In the genomic region with DNA sequence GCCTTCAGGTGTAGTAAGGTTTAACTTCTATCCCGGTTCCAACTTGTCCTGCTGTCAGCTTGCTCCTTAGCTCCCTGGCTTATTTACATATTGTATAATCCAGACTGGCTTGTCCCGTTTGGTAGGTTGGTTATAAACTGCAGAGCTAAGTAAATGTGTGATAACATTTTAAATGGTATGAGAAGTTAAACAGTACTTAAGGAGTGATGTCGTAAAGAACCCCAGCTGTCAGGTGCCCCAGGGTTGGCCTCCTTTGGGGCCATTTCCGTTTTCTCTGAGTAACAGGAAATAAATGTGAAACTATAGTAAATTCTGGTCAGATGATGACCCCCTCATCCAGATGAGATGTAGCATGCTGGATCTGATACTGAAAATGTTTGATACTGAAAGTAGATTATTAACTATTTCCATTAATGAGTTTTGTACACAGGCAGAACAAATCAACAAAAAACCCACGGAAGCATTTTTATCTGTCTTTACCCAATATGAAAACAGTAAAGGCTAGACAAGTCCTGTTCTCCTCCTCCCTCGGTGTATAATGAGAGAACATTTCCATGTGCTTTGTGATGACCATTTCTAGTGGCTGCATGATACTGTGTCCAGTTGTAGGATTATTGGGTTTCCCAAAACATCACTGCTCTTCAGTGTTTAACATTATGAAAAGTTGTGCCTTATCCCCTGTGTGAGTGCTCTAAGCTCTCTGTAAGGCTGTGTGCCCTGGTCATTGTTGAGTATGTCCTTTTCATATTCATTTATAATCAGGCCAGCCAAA, we compare ENCODE assay signal across 8 cellular contexts. TPM values are rescaled to one million over a fixed set of nuclear protein-coding genes. Genes with fewer than 3 reads are reported as not detected.
A peak's percentile ranks its signal among the peaks of the same experiment; 100 is the strongest.
DNase-seq lines count a peak whose midpoint lies in the region; ATAC-seq and TF ChIP-seq lines count a peak whose summit lies in the region.

No MANE protein-coding gene starts in this region.

- intact Hi-C loops in CD4-positive, alpha-beta T cell (cut with DNase I, micrococcal nuclease), result no loop called here

- H4K91ac ChIP-seq in trophoblast cell (ENCODE audit: low read depth, low read length), result no peak overlapping the region

- no peak overlapping the region for H4K12ac ChIP-seq in trophoblast cell (ENCODE audit: low read depth, low read length)

- ATAC-seq in CD4-positive, alpha-beta T cell (ENCODE audit: poor library complexity), result peak; percentile 55
- ATAC-seq in GM19043 (IDR thresholded peaks at IDR 0.05; ENCODE audit: low read depth, unreplicated experiment) (peak; percentile 89), HG03159 (IDR thresholded peaks at IDR 0.05; ENCODE audit: unreplicated experiment) (peak; percentile 90), SK-N-SH treated with all-trans-retinoic acid at 6 μM for 48 hours (peak; percentile 59)

- H3K9me3 ChIP-seq in CD4-positive, alpha-beta T cell (ENCODE audit: control insufficient read depth, low read length), result no peaks in the 10 kb centered on the region
- peaks cover 2% of the 10 kb centered on the region for H3K9me3 ChIP-seq in trophoblast cell (ENCODE audit: insufficient read depth, low read depth, low read length)
- no peaks in the 10 kb centered on the region for H3K9me3 ChIP-seq in BE2C

- WGBS in trophoblast cell (ENCODE audit: extremely low coverage, insufficient coverage, insufficient read length), result no CpG with 5 or more reads among the region's 6 CpGs

- H3K27ac Mint-ChIP-seq in CD4-positive, alpha-beta T cell, result peak overlapping the region; percentile 17
- peak overlapping the region; percentile 85 for H3K27ac Mint-ChIP-seq in endothelial cell (ENCODE audit: unreplicated experiment)

- DNase-seq in CD4-positive, alpha-beta T cell, result no peak
- DNase-seq in endothelial cell (ENCODE audit: low spot score) (no peak), trophoblast cell (peak; percentile 68 to 80), BE2C (no peak), activated gamma-delta T cell (lab: John Stamatoyannopoulos, UW) (no peak)

- peaks cover 4% of the 10 kb centered on the region for H3K79me1 ChIP-seq in trophoblast cell (ENCODE audit: low read length)

- H3K4me2 ChIP-seq in trophoblast cell (ENCODE audit: low read length), result no peak overlapping the region

- no peak overlapping the region for H3K9ac ChIP-seq in trophoblast cell (ENCODE audit: low read length)

- no peak overlapping the region for H2BK120ac ChIP-seq in trophoblast cell (ENCODE audit: insufficient read depth, low read length, poor library complexity)

- no peak overlapping the region for H2AK5ac ChIP-seq in trophoblast cell (ENCODE audit: low read length)

- H3K4me1 ChIP-seq in trophoblast cell (ENCODE audit: control insufficient read depth in 1 of 2, insufficient read depth in 2 of 2, low read length in 2 of 2), result peaks cover 5 to 11% of the 10 kb centered on the region in 2 experiments
- H3K4me1 ChIP-seq in BE2C, result no peaks in the 10 kb centered on the region

- H2BK5ac ChIP-seq in trophoblast cell (ENCODE audit: low read depth, low read length, poor library complexity), result no peak overlapping the region

- no peak overlapping the region for H2AFZ ChIP-seq in trophoblast cell (ENCODE audit: insufficient read depth, low read length, poor library complexity)

- no peak overlapping the region for H3K18ac ChIP-seq in trophoblast cell (ENCODE audit: low read length)

- H3K36me3 ChIP-seq in trophoblast cell (ENCODE audit: control insufficient read depth in 1 of 2, insufficient read depth in 2 of 2, low read length in 2 of 2) (no peaks in the 10 kb centered on the region), BE2C (no peaks in the 10 kb centered on the region)

- H3K36me3 Mint-ChIP-seq in CD4-positive, alpha-beta T cell (ENCODE audit: low read depth), result no peaks in the 10 kb centered on the region
- H3K36me3 Mint-ChIP-seq in endothelial cell (ENCODE audit: low read depth, unreplicated experiment), result no peaks in the 10 kb centered on the region

- no peak overlapping the region for H3K14ac ChIP-seq in trophoblast cell (ENCODE audit: low read length)

- H3K27me3 ChIP-seq in CD4-positive, alpha-beta T cell (ENCODE audit: control insufficient read depth, insufficient read depth, low read length), result no peaks in the 10 kb centered on the region
- H3K27me3 ChIP-seq in trophoblast cell (ENCODE audit: insufficient read depth, low read length) (no peaks in the 10 kb centered on the region), BE2C (no peaks in the 10 kb centered on the region)

- CTCF ChIA-PET in CD4-positive, alpha-beta T cell (lab: Charles Lee), result no interaction called here

- POLR2A ChIA-PET in CD4-positive, alpha-beta T cell (lab: Charles Lee), result interaction anchor here (0.5 kb wide), 1 partner anchor 436 kb away, joined by 3 read pairs; no protein-coding TSS in a partner anchor

- H2BK12ac ChIP-seq in trophoblast cell (ENCODE audit: low read length), result no peak overlapping the region

- H3K4me1 Mint-ChIP-seq in CD4-positive, alpha-beta T cell (ENCODE audit: low read depth), result peaks cover 24% of the 10 kb centered on the region
- H3K4me1 Mint-ChIP-seq in endothelial cell (ENCODE audit: unreplicated experiment), result peaks cover 46% of the 10 kb centered on the region

- H3K9me3 Mint-ChIP-seq in CD4-positive, alpha-beta T cell, result no peaks in the 10 kb centered on the region
- no peaks in the 10 kb centered on the region for H3K9me3 Mint-ChIP-seq in endothelial cell (ENCODE audit: unreplicated experiment)

- H4K8ac ChIP-seq in trophoblast cell (ENCODE audit: low read depth, low read length), result no peak overlapping the region

- no peak overlapping the region for H3K4me3 ChIP-seq in trophoblast cell (ENCODE audit: low read depth, low read length)
- H3K4me3 ChIP-seq in BE2C (ENCODE audit: low read depth, low read length), result no peak overlapping the region

- no peak overlapping the region for H3K27ac ChIP-seq in CD4-positive, alpha-beta T cell (ENCODE audit: low read depth, low read length)
- H3K27ac ChIP-seq in trophoblast cell (ENCODE audit: low read depth, low read length), result no peak overlapping the region

- H3K4me3 Mint-ChIP-seq in CD4-positive, alpha-beta T cell, result peak overlapping the region; percentile 49
- H3K4me3 Mint-ChIP-seq in endothelial cell (ENCODE audit: unreplicated experiment), result no peak overlapping the region

- no peak for TF ChIP-seq CTCF in CD4-positive, alpha-beta T cell (IDR thresholded peaks at IDR 0.05)
- TF ChIP-seq CTCF in endothelial cell (IDR thresholded peaks at IDR 0.05; ENCODE audit: unreplicated experiment), result no peak
- TF ChIP-seq CTCF in BE2C (IDR thresholded peaks at IDR 0.05; ENCODE audit: low read depth, low read length), result no peak

- no peaks in the 10 kb centered on the region for H3K27me3 Mint-ChIP-seq in CD4-positive, alpha-beta T cell
- H3K27me3 Mint-ChIP-seq in endothelial cell (ENCODE audit: unreplicated experiment), result peaks cover 5% of the 10 kb centered on the region

- H3K79me2 ChIP-seq in trophoblast cell (ENCODE audit: control insufficient read depth, insufficient read depth, low read length, poor library complexity), result peaks cover 5% of the 10 kb centered on the region

- H3K23ac ChIP-seq in trophoblast cell (ENCODE audit: low read length), result no peak overlapping the region

- peak overlapping the region; percentile 91 for H3K4ac ChIP-seq in trophoblast cell (ENCODE audit: low read depth, low read length)

TF ChIP-seq in SK-N-SH treated with all-trans-retinoic acid at 6 μM for 48 hours, 23 proteins besides CTCF, POLR2A, EP300 and RAD21 (continues in another document):
- no peak for TF ChIP-seq TSHZ2 (CRISPR knock-in tag; IDR thresholded peaks at IDR 0.05)
- no peak for TF ChIP-seq BACH2 (CRISPR knock-in tag; IDR thresholded peaks at IDR 0.05; ENCODE audit: borderline replicate concordance)
- no peak for TF ChIP-seq CREB5 (CRISPR knock-in tag; IDR thresholded peaks at IDR 0.05; ENCODE audit: low read depth)
- TF ChIP-seq TCF4 (CRISPR knock-in tag; IDR thresholded peaks at IDR 0.05; ENCODE audit: borderline replicate concordance), result no peak

RNA-seq across cellular contexts. Expression of gene GAB1, which starts 22.4 kb away (rescaled TPM):
- total RNA-seq in CD4-positive, alpha-beta T cell, result under 1 TPM; 0.27 to 0.64 TPM
- 51.8 TPM for total RNA-seq in endothelial cell (ENCODE audit: unreplicated experiment)
- polyA plus RNA-seq in trophoblast cell (2013), result 50.4 and 51.1 TPM in 2 replicates
- polyA plus RNA-seq in BE2C (2012; ENCODE audit: insufficient read depth, insufficient read length, low read depth), result 0.36 TPM

Comparison
In these comparisons a context has a peak if more than half of its experiments do, and no peak if none do; other contexts are left out.
1. DNase-seq: peak in trophoblast cell (2 of 2); none in CD4-positive, alpha-beta T cell (0 of 10), endothelial cell (single experiment), BE2C (single experiment) and activated gamma-delta T cell (single experiment).
2. RNA of gene GAB1, which starts 22.4 kb away (total RNA-seq): 51.8 TPM in endothelial cell (single experiment); 0.27 to 0.64 TPM in CD4-positive, alpha-beta T cell; every median in the first group is over 10 times any median in the second.
3. Peak in every context shown above with its lines, with median percentiles within 50 percentile points of each other: ATAC-seq.